ENCODE assay signal across 2 cellular contexts in genomic region chr12:120432772-120433525, GRCh38.
TF ChIP-seq lines count a peak whose summit lies in the region.

No MANE protein-coding gene starts in this region.

TF ChIP-seq in A549, 52 proteins besides CTCF, POLR2A, EP300 and RAD21:
- TF ChIP-seq RNF2 (IDR thresholded peaks at IDR 0.05; ENCODE audit: borderline replicate concordance, low read depth) (no peak), ZFP36 (IDR thresholded peaks at IDR 0.05; ENCODE audit: borderline replicate concordance, partially characterized antibody) (peak; percentile 43), NR3C1 (IDR thresholded peaks at IDR 0.05) (no peak), HMGXB4 (CRISPR knock-in tag; IDR thresholded peaks at IDR 0.05; ENCODE audit: borderline replicate concordance) (no peak), FOXS1 (CRISPR knock-in tag; IDR thresholded peaks at IDR 0.05) (no peak), ZSCAN20 (CRISPR knock-in tag; IDR thresholded peaks at IDR 0.05) (no peak), SMC3 (IDR thresholded peaks at IDR 0.05) (no peak)
TF ChIP-seq in A549: peak in this region for 1.

TF ChIP-seq in K562, 482 proteins besides CTCF, POLR2A, EP300 and RAD21:
- TF ChIP-seq ZFP36 (IDR thresholded peaks at IDR 0.05; ENCODE audit: low read depth, low read length, partially characterized antibody) (peak; percentile 77), CC2D1A (IDR thresholded peaks at IDR 0.05) (no peak), SPI1 (IDR thresholded peaks at IDR 0.05; ENCODE audit: borderline replicate concordance, low read depth, low read length) (peak; percentile 69; the same call in 1 of the 2 replicates), ZNF12 (CRISPR knock-in tag; IDR thresholded peaks at IDR 0.05) (0 out of 2 replicates have a peak, but pooled peaks have one; percentile 22)
